Comparison of ENCODE assay signal across 8 cellular contexts in genomic region chr6:4017847-4018193, GRCh38.
A peak's percentile ranks its signal among the peaks of the same experiment; 100 is the strongest.
DNase-seq lines count a peak whose midpoint lies in the region; TF ChIP-seq lines count a peak whose summit lies in the region.

No MANE protein-coding gene starts in this region.

- H4K91ac ChIP-seq in trophoblast cell (ENCODE audit: low read depth, low read length), result peak overlapping the region; percentile 90

- H2BK120ac ChIP-seq in trophoblast cell (ENCODE audit: insufficient read depth, low read length, poor library complexity), result peak overlapping the region; percentile 62

- H3K14ac ChIP-seq in trophoblast cell (ENCODE audit: low read length), result peak overlapping the region; percentile 98

- no peak overlapping the region for H3K4ac ChIP-seq in trophoblast cell (ENCODE audit: low read depth, low read length)

- H3K36me3 Mint-ChIP-seq in T-helper 1 cell treated with Interleukin-12 subunit alpha and Interleukin-12 subunit beta and Interleukin-4 antibody, amounts not matched to agents 30 μg/mL and 1 μg/mL, for 36 hours (ENCODE audit: low read depth), result peaks cover 31% of the 10 kb centered on the region

- peak overlapping the region; percentile 92 for H3K4me2 ChIP-seq in fibroblast of lung (ENCODE audit: extremely low read depth, insufficient read depth, low read length)
- peak overlapping the region; percentile 45 for H3K4me2 ChIP-seq in trophoblast cell (ENCODE audit: low read length)

- H3K9me3 ChIP-seq in fibroblast of lung (ENCODE audit: control insufficient read depth, insufficient read depth, low read depth, low read length) (no peaks in the 10 kb centered on the region), trophoblast cell (ENCODE audit: insufficient read depth, low read depth, low read length) (no peaks in the 10 kb centered on the region)

- no peaks in the 10 kb centered on the region for H3K36me3 ChIP-seq in fibroblast of lung (ENCODE audit: control insufficient read depth, insufficient read depth, low read length)
- peaks cover 1 to 2% of the 10 kb centered on the region in 2 experiments for H3K36me3 ChIP-seq in trophoblast cell (ENCODE audit: control insufficient read depth in 1 of 2, insufficient read depth in 2 of 2, low read length in 2 of 2)

- H4K12ac ChIP-seq in trophoblast cell (ENCODE audit: low read depth, low read length), result peak overlapping the region; percentile 86

- H2BK5ac ChIP-seq in trophoblast cell (ENCODE audit: low read depth, low read length, poor library complexity), result peak overlapping the region; percentile 95

- peak overlapping the region; percentile 96 for H4K8ac ChIP-seq in trophoblast cell (ENCODE audit: low read depth, low read length)

- H3K4me1 ChIP-seq in fibroblast of lung (ENCODE audit: control insufficient read depth, extremely low read depth, insufficient read depth, low read length), result no peaks in the 10 kb centered on the region
- H3K4me1 ChIP-seq in trophoblast cell (ENCODE audit: control insufficient read depth in 1 of 2, insufficient read depth in 2 of 2, low read length in 2 of 2), result peaks cover 0 to 5% of the 10 kb centered on the region in 2 experiments

- peak overlapping the region; percentile 93 for H3K18ac ChIP-seq in trophoblast cell (ENCODE audit: low read length)

- H3K27ac ChIP-seq in fibroblast of lung (ENCODE audit: insufficient read depth, low read length), result peak overlapping the region; percentile 93
- peak overlapping the region; percentile 99 for H3K27ac ChIP-seq in trophoblast cell (ENCODE audit: low read depth, low read length)

- TF ChIP-seq CTCF in fibroblast of lung (conservative IDR thresholded peaks at IDR 0.05 in 1 of 2, IDR thresholded peaks at IDR 0.05 in 1 of 2; ENCODE audit: low read depth in 1 of 2, low read length in 2 of 2), result no peak

- WGBS in trophoblast cell (ENCODE audit: extremely low coverage, insufficient coverage, insufficient read length), result no CpG with 5 or more reads among the region's 8 CpGs

- no peaks in the 10 kb centered on the region for H3K9me3 Mint-ChIP-seq in T-helper 1 cell treated with Interleukin-12 subunit alpha and Interleukin-12 subunit beta and Interleukin-4 antibody, amounts not matched to agents 30 μg/mL and 1 μg/mL, for 36 hours

- H3K27me3 ChIP-seq in fibroblast of lung (ENCODE audit: control insufficient read depth, insufficient read depth, low read length), result no peaks in the 10 kb centered on the region
- no peaks in the 10 kb centered on the region for H3K27me3 ChIP-seq in trophoblast cell (ENCODE audit: insufficient read depth, low read length)

- H3K4me3 ChIP-seq in fibroblast of lung (replicated peaks in 1 of 4; ENCODE audit: control extremely low read depth in 1 of 4, insufficient read depth in 1 of 4, low read depth in 3 of 4, low read length in 4 of 4) (peak overlapping the region; percentile 74 to 84 (median 80)), trophoblast cell (ENCODE audit: low read depth, low read length) (peak overlapping the region; percentile 79)

- no peaks in the 10 kb centered on the region for H3K27me3 Mint-ChIP-seq in T-helper 1 cell treated with Interleukin-12 subunit alpha and Interleukin-12 subunit beta and Interleukin-4 antibody, amounts not matched to agents 30 μg/mL and 1 μg/mL, for 36 hours (ENCODE audit: low read depth)

- H3K4me1 Mint-ChIP-seq in T-helper 1 cell treated with Interleukin-12 subunit alpha and Interleukin-12 subunit beta and Interleukin-4 antibody, amounts not matched to agents 30 μg/mL and 1 μg/mL, for 36 hours (ENCODE audit: low read depth), result peaks cover 49% of the 10 kb centered on the region

- peaks cover 20% of the 10 kb centered on the region for H3K79me1 ChIP-seq in trophoblast cell (ENCODE audit: low read length)

- H3K79me2 ChIP-seq in fibroblast of lung (ENCODE audit: control insufficient read depth, insufficient read depth, low read length) (peaks cover 54% of the 10 kb centered on the region), trophoblast cell (ENCODE audit: control insufficient read depth, insufficient read depth, low read length, poor library complexity) (peaks cover 13% of the 10 kb centered on the region)

- H2AK5ac ChIP-seq in trophoblast cell (ENCODE audit: low read length), result no peak overlapping the region

- H2AFZ ChIP-seq in fibroblast of lung (ENCODE audit: low read length) (peak overlapping the region; percentile 83), trophoblast cell (ENCODE audit: insufficient read depth, low read length, poor library complexity) (peak overlapping the region; percentile 87)

- DNase-seq in NCI-H2196 (lab: John Stamatoyannopoulos, UW; ENCODE audit: unreplicated experiment) (peak; percentile 36), NCI-H2196 treated with DMSO at 0.1 percent for 48 hours (lab: John Stamatoyannopoulos, UW; ENCODE audit: unreplicated experiment) (no peak), M059J (ENCODE audit: low read depth) (peak; percentile 75), fibroblast of lung (ENCODE audit: low read depth in 2 of 2) (peak; percentile 48 to 51), trophoblast cell (no peak), iPS-NIHi7 (ENCODE audit: extremely low spot score) (no peak)
- DNase-seq in activated effector memory CD4-positive, alpha-beta T cell treated with Interleukin-2 at 50 U/mL for 16 hours, result no peak

- H4K20me1 ChIP-seq in fibroblast of lung (ENCODE audit: control insufficient read depth, extremely low read depth, insufficient read depth, low read length), result no peaks in the 10 kb centered on the region

- peak overlapping the region; percentile 94 for H3K4me3 Mint-ChIP-seq in T-helper 1 cell treated with Interleukin-12 subunit alpha and Interleukin-12 subunit beta and Interleukin-4 antibody, amounts not matched to agents 30 μg/mL and 1 μg/mL, for 36 hours

- no peak overlapping the region for H2BK12ac ChIP-seq in trophoblast cell (ENCODE audit: low read length)

- H3K23ac ChIP-seq in trophoblast cell (ENCODE audit: low read length), result no peak overlapping the region

- peak overlapping the region; percentile 99 for H3K27ac Mint-ChIP-seq in T-helper 1 cell treated with Interleukin-12 subunit alpha and Interleukin-12 subunit beta and Interleukin-4 antibody, amounts not matched to agents 30 μg/mL and 1 μg/mL, for 36 hours

- H3K9ac ChIP-seq in fibroblast of lung (ENCODE audit: insufficient read depth, low read length) (peak overlapping the region; percentile 97), trophoblast cell (ENCODE audit: low read length) (peak overlapping the region; percentile 61)

Comparison
In these comparisons a context has a peak if more than half of its experiments do, and no peak if none do; other contexts are left out.
1. DNase-seq: peak in NCI-H2196 (single experiment), M059J (single experiment) and fibroblast of lung (2 of 2); none in NCI-H2196 treated with DMSO at 0.1 percent for 48 hours (single experiment), trophoblast cell (0 of 2), iPS-NIHi7 (single experiment) and activated effector memory CD4-positive, alpha-beta T cell treated with Interleukin-2 at 50 U/mL for 16 hours (single experiment).